ENCODE assay signal across 24 cellular contexts in the genomic region with DNA sequence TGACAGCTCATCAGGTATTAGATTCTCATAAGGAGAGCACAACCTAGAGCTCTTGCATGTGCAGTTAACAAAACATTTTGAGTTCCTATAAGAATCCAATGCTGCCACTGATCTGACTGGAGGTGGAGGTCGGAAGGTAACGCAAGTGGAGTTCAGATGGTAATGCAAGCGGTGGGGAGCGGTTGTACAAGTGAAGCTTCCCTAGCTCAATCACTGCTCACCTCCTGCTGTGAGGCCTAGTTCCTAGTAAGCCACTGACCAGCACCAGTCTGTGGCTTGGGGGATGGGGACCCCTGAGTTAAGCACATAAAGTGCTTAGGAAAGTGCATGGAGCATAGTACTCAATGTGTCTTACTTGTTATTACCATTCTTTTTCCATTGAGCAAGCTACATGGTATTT.
DNase-seq lines count a peak whose midpoint lies in the region; ATAC-seq and TF ChIP-seq lines count a peak whose summit lies in the region.
"Had no signal": no experiment of that assay in that cellular context is flagged by ENCODE, and none has a peak within 500 bp of the region (broad histone marks: within the 10 kb centered on the region; RNA-seq: fewer than 3 reads in every experiment).

No MANE protein-coding gene starts in this region.

- ATAC-seq in Right ventricle myocardium inferior (no peak), left cardiac atrium (no peak)
- ATAC-seq: HepG2 had no signal

- intact Hi-C loops in Right ventricle myocardium inferior (cut with DNase I) (no loop called here), left cardiac atrium (cut with DNase I) (no loop called here)

- no peak for TF ChIP-seq CTCF in GM20000 (IDR thresholded peaks at IDR 0.05; ENCODE audit: extremely low read depth, missing control alignments)

- DNase-seq in Right ventricle myocardium inferior (ENCODE audit: missing footprints) (peak; percentile 41), left cardiac atrium (no peak), UCSD-AML1 (lab: John Stamatoyannopoulos, UW; ENCODE audit: unreplicated experiment) (peak; percentile 5), iPS DF 19.7 (ENCODE audit: low read depth, low spot score) (peak; percentile 33), NCI-H2171 (lab: John Stamatoyannopoulos, UW) (no peak), NCI-H524 (lab: John Stamatoyannopoulos, UW) (no peak), kidney tubule cell (ENCODE audit: low spot score) (no peak), GM20000 (ENCODE audit: low spot score) (no peak)
- DNase-seq: 8988T, ACHN, Calu3, DMS79 treated with DMSO at 0.1 percent for 48 hours, Karpas-422, NCI-H1092 treated with DMSO at 0.1 percent for 48 hours, NCI-H1436, NCI-H187, NCI-H2081 treated with DMSO at 0.1 percent for 48 hours, NCI-H2171 treated with DMSO at 0.1 percent for 48 hours, NCI-H524 treated with DMSO at 0.1 percent for 48 hours, NCI-H774, OCI-M1, SK-N-SH, SW 1271 had no signal

Comparison
In these comparisons a context has a peak if more than half of its experiments do, and no peak if none do; other contexts are left out.
1. DNase-seq: peak in Right ventricle myocardium inferior (single experiment), UCSD-AML1 (single experiment) and iPS DF 19.7 (single experiment); none in left cardiac atrium (single experiment), NCI-H2171 (single experiment), NCI-H524 (0 of 2), kidney tubule cell (single experiment) and GM20000 (single experiment).